In genomic region chr14:103127861-103128598, GRCh38 we compare ENCODE assay signal across 19 cellular contexts. TPM values are rescaled to one million over a fixed set of nuclear protein-coding genes. Genes with fewer than 3 reads are reported as not detected.
DNase-seq lines count a peak whose midpoint lies in the region; ATAC-seq and TF ChIP-seq lines count a peak whose summit lies in the region.
"Had no signal": no experiment of that assay in that cellular context is flagged by ENCODE, and none has a peak within 500 bp of the region (broad histone marks: within the 10 kb centered on the region; RNA-seq: fewer than 3 reads in every experiment).

No MANE protein-coding gene starts in this region.

- no peaks in the 10 kb centered on the region for H4K20me1 ChIP-seq in mammary epithelial cell (ENCODE audit: insufficient read depth, low read length)

- ATAC-seq in HG03097 (IDR thresholded peaks at IDR 0.05; ENCODE audit: low FRiP score, unreplicated experiment), result no peak
- ATAC-seq: stimulated activated memory B cell treated with anti-CD40 and anti-IgM and Interleukin-4, amounts not matched to agents 10 μg/mL and 1 μg/mL and 100 μg/mL, for 72 hours had no signal

- peak overlapping the region; percentile 23 for H3K4me3 Mint-ChIP-seq in neural crest cell
- H3K4me3 Mint-ChIP-seq: stimulated activated memory B cell treated with anti-CD40 and anti-IgM and Interleukin-4, amounts not matched to agents 10 μg/mL and 1 μg/mL and 100 μg/mL, for 72 hours had no signal

- intact Hi-C loops in left ventricle myocardium inferior (cut with micrococcal nuclease), result no loop called here
- intact Hi-C loops in mammary epithelial cell (cut with micrococcal nuclease), result loop anchor here (1.0 kb wide), 1 partner anchor 57 kb away; no protein-coding TSS in a partner anchor

- no peaks in the 10 kb centered on the region for H3K36me3 Mint-ChIP-seq in neural crest cell (ENCODE audit: low read depth)

- no peak overlapping the region for H3K27ac Mint-ChIP-seq in neural crest cell (ENCODE audit: unreplicated experiment)
- H3K27ac Mint-ChIP-seq: activated T-helper 2 cell treated with anti-CD3 and anti-CD28 coated beads, Interferon-gamma antibody, Interleukin-2, Interleukin-4, amounts not matched to agents 10 μg/mL and 5 μg/mL and 100 μg/mL, durations not matched to agents 14 hours and 24 hours and 36 hours; stimulated activated memory B cell treated with anti-CD40 and anti-IgM and Interleukin-4, amounts not matched to agents 10 μg/mL and 1 μg/mL and 100 μg/mL, for 72 hours had no signal

- H3K4me2 ChIP-seq in mammary epithelial cell (ENCODE audit: insufficient read depth, low read depth, low read length), result peak overlapping the region; percentile 9

- no peaks in the 10 kb centered on the region for H3K9me3 Mint-ChIP-seq in neural crest cell
- H3K9me3 Mint-ChIP-seq: activated T-helper 2 cell treated with anti-CD3 and anti-CD28 coated beads, Interferon-gamma antibody, Interleukin-2, Interleukin-4, amounts not matched to agents 10 μg/mL and 5 μg/mL and 100 μg/mL, durations not matched to agents 14 hours and 24 hours and 36 hours; stimulated activated memory B cell treated with anti-CD40 and anti-IgM and Interleukin-4, amounts not matched to agents 10 μg/mL and 1 μg/mL and 100 μg/mL, for 72 hours had no signal

- H3K4me3 ChIP-seq in left ventricle myocardium inferior (peak overlapping the region; percentile 96), right atrium auricular region (no peak overlapping the region), mammary epithelial cell (replicated peaks in 1 of 3; ENCODE audit: insufficient read depth in 1 of 3, low read depth in 2 of 3, low read length in 3 of 3) (no peak overlapping the region)
- H3K4me3 ChIP-seq: right lobe of liver had no signal

- H3K4me1 ChIP-seq in left ventricle myocardium inferior (peaks cover 94% of the 10 kb centered on the region), right atrium auricular region (peaks cover 0 to 75% of the 10 kb centered on the region in 2 donors), mammary epithelial cell (ENCODE audit: insufficient read depth, low read length) (peaks cover 46% of the 10 kb centered on the region)

- BruUV-seq in mammary epithelial cell (replicated peaks; lab: Mats Ljungman, UMichigan), result no TSS peak

- peaks cover 43% of the 10 kb centered on the region for H3K27me3 Mint-ChIP-seq in neural crest cell (ENCODE audit: low read depth)

- CTCF ChIA-PET in mammary epithelial cell (lab: Charles Lee; ENCODE audit: low non-redundant PET), result interaction anchor here (1.4 kb wide), 1 partner anchor 23 kb away, joined by 7 read pairs; no protein-coding TSS in a partner anchor

- no peaks in the 10 kb centered on the region for H3K9me3 ChIP-seq in left ventricle myocardium inferior (replicated peaks)
- H3K9me3 ChIP-seq in right atrium auricular region, result no peaks in the 10 kb centered on the region
- no peaks in the 10 kb centered on the region for H3K9me3 ChIP-seq in mammary epithelial cell (replicated peaks; ENCODE audit: insufficient read depth, low read length)
- H3K9me3 ChIP-seq: right lobe of liver had no signal

- no peak overlapping the region for H2AFZ ChIP-seq in mammary epithelial cell (ENCODE audit: low read depth, low read length)

- no peak overlapping the region for H3K9ac ChIP-seq in mammary epithelial cell (ENCODE audit: insufficient read depth, low read length)

- DNase-seq in left ventricle myocardium inferior, result no peak
- no peak for DNase-seq in right atrium auricular region (ENCODE audit: low spot score)
- DNase-seq in mammary epithelial cell, result no peak
- no peak for DNase-seq in neural crest cell (ENCODE audit: low read depth, low spot score)
- no peak for DNase-seq in GM13976 (ENCODE audit: low spot score)
- no peak for DNase-seq in NCI-H2107 treated with DMSO at 0.1 percent for 48 hours (lab: John Stamatoyannopoulos, UW; ENCODE audit: unreplicated experiment)
- DNase-seq in NAMALWA (ENCODE audit: low spot score), result no peak
- DNase-seq: activated CD4-positive, alpha-beta T cell treated with anti-CD3 and anti-CD28 coated beads, Interleukin-2, amount 50 U/mL, for 1 hour; effector CD8-positive, alpha-beta T cell; islet precursor cell; NCI-H2081; SHP77 treated with DMSO at 0.1 percent for 48 hours; stimulated activated CD4-positive, alpha-beta T cell treated with anti-CD3 and anti-CD28 coated beads, Interleukin-4, amount 100 ng/mL, for 4 hours; T-helper 9 cell had no signal

- in situ Hi-C loops in mammary epithelial cell (cut with MboI; ENCODE audit: low sequenced_read_pairs in 2 of 2) (no loop called here), GM13976 (cut with MboI; ENCODE audit: low sequenced_read_pairs, unreplicated experiment) (no loop called here)

- TF ChIP-seq CTCF in left ventricle myocardium inferior (IDR thresholded peaks at IDR 0.05; ENCODE audit: borderline replicate concordance), result no peak
- TF ChIP-seq CTCF in right atrium auricular region (IDR thresholded peaks at IDR 0.05), result no peak
- TF ChIP-seq CTCF in mammary epithelial cell (conservative IDR thresholded peaks at IDR 0.05 in 1 of 2, IDR thresholded peaks at IDR 0.05 in 1 of 2; ENCODE audit: extremely low read depth in 1 of 2, insufficient read depth in 1 of 2, low read depth in 1 of 2, low read length in 2 of 2), result no peak
- TF ChIP-seq CTCF in neural crest cell (conservative IDR thresholded peaks at IDR 0.05), result no peak
- TF ChIP-seq CTCF in GM13976 (IDR thresholded peaks at IDR 0.05; ENCODE audit: borderline replicate concordance, control extremely low read depth, extremely low read depth, insufficient read depth, missing control alignments), result no peak

- H3K27me3 ChIP-seq in left ventricle myocardium inferior (ENCODE audit: low read depth) (no peaks in the 10 kb centered on the region), right atrium auricular region (no peaks in the 10 kb centered on the region), mammary epithelial cell (ENCODE audit: insufficient read depth, low read length) (no peaks in the 10 kb centered on the region)
- H3K27me3 ChIP-seq: right lobe of liver had no signal

- H3K79me2 ChIP-seq in mammary epithelial cell (ENCODE audit: insufficient read depth, low read length), result no peaks in the 10 kb centered on the region

- 92% methylated on average over 14 of the region's 16 CpGs for WGBS in mammary epithelial cell (ENCODE audit: low coverage, missing lambda C conversion rate)

- H3K4me1 Mint-ChIP-seq in neural crest cell, result peaks cover 4% of the 10 kb centered on the region

- peak overlapping the region; percentile 8 for H3K27ac ChIP-seq in left ventricle myocardium inferior (replicated peaks)
- H3K27ac ChIP-seq in right atrium auricular region, result no peak overlapping the region
- no peak overlapping the region for H3K27ac ChIP-seq in mammary epithelial cell (ENCODE audit: insufficient read depth, low read depth, low read length)

- H3K36me3 ChIP-seq in left ventricle myocardium inferior (peaks cover 45% of the 10 kb centered on the region), right atrium auricular region (peaks cover 11% of the 10 kb centered on the region), mammary epithelial cell (ENCODE audit: insufficient read depth, low read length) (no peaks in the 10 kb centered on the region)

- dilution Hi-C loops in mammary epithelial cell (cut with HindIII; ENCODE audit: low sequenced_read_pairs), result no loop called here

RNA-seq across cellular contexts. Expression of gene TNFAIP2, which starts 4.8 kb away (rescaled TPM):
- total RNA-seq in left ventricle myocardium inferior (40.1 TPM), right atrium auricular region (10 to 100 TPM; 24.5 to 32.2 TPM), mammary epithelial cell (1 to 10 TPM; 1.8 to 3.3 TPM), neural crest cell (11.6 and 12.8 TPM in 2 replicates)
- 0.14 TPM for polyA plus RNA-seq in mammary epithelial cell
- not detected for polyA minus RNA-seq in mammary epithelial cell

RNA-seq across cellular contexts. Expression of gene EXOC3L4, which starts 33.5 kb away (rescaled TPM):
- 0.66 TPM for total RNA-seq in left ventricle myocardium inferior
- total RNA-seq in right atrium auricular region, result under 1 TPM in 1 of 2 donors, not detected in 1; 0.37 TPM
- total RNA-seq in mammary epithelial cell, result not detected
- not detected for polyA plus RNA-seq in mammary epithelial cell
- polyA minus RNA-seq in mammary epithelial cell, result not detected
- not detected in 2 replicates for total RNA-seq in neural crest cell
- total RNA-seq: activated T-helper 2 cell treated with anti-CD3 and anti-CD28 coated beads, Interferon-gamma antibody, Interleukin-2, Interleukin-4, amounts not matched to agents 10 μg/mL and 5 μg/mL and 100 μg/mL, durations not matched to agents 14 hours and 24 hours and 36 hours; H4 had no signal

RNA-seq across cellular contexts. Expression of gene LBHD2, which starts 44.0 kb away (rescaled TPM):
- total RNA-seq in left ventricle myocardium inferior, result not detected
- total RNA-seq in right atrium auricular region, result not detected
- total RNA-seq in mammary epithelial cell, result not detected
- polyA plus RNA-seq in mammary epithelial cell, result not detected
- polyA minus RNA-seq in mammary epithelial cell, result not detected
- total RNA-seq in neural crest cell, result not detected in 2 replicates
- total RNA-seq: activated T-helper 2 cell treated with anti-CD3 and anti-CD28 coated beads, Interferon-gamma antibody, Interleukin-2, Interleukin-4, amounts not matched to agents 10 μg/mL and 5 μg/mL and 100 μg/mL, durations not matched to agents 14 hours and 24 hours and 36 hours; H4; right lobe of liver had no signal
